8 cellular contexts compared by ENCODE assay signal in the genomic region with DNA sequence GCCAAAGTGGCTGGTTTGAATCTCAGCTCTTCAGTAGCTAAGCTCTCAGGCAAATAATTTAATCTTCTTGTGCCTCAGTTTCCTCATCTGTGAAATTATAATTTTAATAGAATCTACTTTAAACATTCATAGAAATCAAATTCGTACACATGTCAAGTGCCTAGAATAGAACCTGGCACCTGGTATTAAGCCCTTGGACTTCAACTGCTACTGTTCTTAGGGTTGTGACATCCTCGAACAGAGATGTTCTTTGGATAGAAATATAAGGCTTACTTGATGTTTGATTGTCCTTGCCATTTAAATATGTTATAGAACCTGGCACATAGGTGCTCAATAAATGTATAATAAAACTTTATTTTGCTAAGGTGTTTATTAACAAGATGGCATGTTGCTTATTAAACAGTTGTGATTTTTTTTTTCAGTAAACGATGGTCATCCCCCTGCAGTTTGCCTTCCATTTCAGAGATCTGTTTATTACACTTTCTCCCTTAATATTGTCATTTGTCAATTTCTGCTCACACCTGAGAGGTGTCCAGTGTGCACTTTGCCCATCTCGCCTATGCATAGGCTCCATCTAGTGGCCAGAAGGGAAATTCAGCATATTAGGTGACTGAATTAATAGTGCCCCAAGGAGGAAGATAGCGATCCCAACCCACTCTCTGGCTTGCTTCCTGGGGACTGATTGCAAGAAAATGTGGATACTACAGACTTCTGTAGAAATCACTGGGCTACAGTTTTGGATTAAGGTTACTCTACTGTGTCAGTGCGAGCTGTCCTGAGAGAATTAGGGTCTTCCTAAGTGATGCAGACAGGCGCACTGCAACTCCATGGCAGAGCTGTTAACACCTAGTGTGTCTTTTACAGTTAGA. TPM values are rescaled to one million over a fixed set of nuclear protein-coding genes. Genes with fewer than 3 reads are reported as not detected.
DNase-seq lines count a peak whose midpoint lies in the region; ATAC-seq, FAIRE-seq and TF ChIP-seq lines count a peak whose summit lies in the region.

No MANE protein-coding gene starts in this region.

- ATAC-seq in GM21529 (IDR thresholded peaks at IDR 0.05; ENCODE audit: unreplicated experiment) = peak; percentile 93

- H3K4ac ChIP-seq in H1 (replicated peaks; ENCODE audit: insufficient read length, low read depth, low read length) = no peak overlapping the region

- no peaks in the 10 kb centered on the region for H3K9me3 ChIP-seq in SJCRH30 (replicated peaks)
- H3K9me3 ChIP-seq in H1 (ENCODE audit: insufficient read depth in 2 of 2, low read depth in 1 of 2, low read length in 1 of 2) = no peaks in the 10 kb centered on the region
- no peaks in the 10 kb centered on the region for H3K9me3 ChIP-seq in MG63

- no peak for TF ChIP-seq POLR2A in H1 (IDR thresholded peaks at IDR 0.05; ENCODE audit: control extremely low read depth in 1 of 2, low read depth in 2 of 2, low read length in 2 of 2)

- H3K14ac ChIP-seq in H1 (ENCODE audit: insufficient read length) = no peak overlapping the region

- H4K8ac ChIP-seq in H1 (ENCODE audit: extremely low read depth, insufficient read depth, low read length) = no peak overlapping the region

- H3K4me3 ChIP-seq in SJCRH30 (no peak overlapping the region), H1 (ENCODE audit: extremely low read depth in 1 of 4, insufficient read depth in 2 of 4, low read depth in 3 of 4, low read length in 4 of 4) (no peak overlapping the region), MG63 (no peak overlapping the region)

- H2AK5ac ChIP-seq in H1 (ENCODE audit: low read depth, low read length) = no peak overlapping the region

- no peak overlapping the region for H2BK15ac ChIP-seq in H1 (ENCODE audit: low read length)

- peak; percentile 60 for FAIRE-seq in H1 (lab: Jason Lieb, UNC)

- H3K36me3 ChIP-seq in SJCRH30 = no peaks in the 10 kb centered on the region
- no peaks in the 10 kb centered on the region for H3K36me3 ChIP-seq in H1 (ENCODE audit: control insufficient read depth in 2 of 4, insufficient read depth in 4 of 4, low read length in 3 of 4)
- no peaks in the 10 kb centered on the region; the same call in 1 of the 2 replicates for H3K36me3 ChIP-seq in MG63

- no peak overlapping the region for H3K4me2 ChIP-seq in H1 (ENCODE audit: insufficient read depth in 1 of 2, low read depth in 2 of 2, low read length in 2 of 2)

- H3K18ac ChIP-seq in H1 (ENCODE audit: extremely low read depth, low read length) = no peak overlapping the region

- no peak overlapping the region for H2BK5ac ChIP-seq in H1 (ENCODE audit: low read depth, low read length)

- no peak overlapping the region for H2AFZ ChIP-seq in H1 (ENCODE audit: low read length)

- 55% methylated on average over 7 of the region's 7 CpGs; no CpG with 5 or more reads in 1 of the 2 experiments for WGBS in H1 (ENCODE audit: extremely low coverage in 1 of 2, insufficient coverage in 1 of 2, insufficient read length in 1 of 2, insufficient replicate concordance in 2 of 2, low coverage in 1 of 2, low lambda C conversion rate in 2 of 2, missing lambda C conversion rate in 1 of 2), 2 experiments

- no peak overlapping the region for H3K56ac ChIP-seq in H1 (replicated peaks; ENCODE audit: insufficient read length, low read depth, low read length)

- peak; percentile 42 to 86 (median 72) for TF ChIP-seq CTCF in H1 (IDR thresholded peaks at IDR 0.05; ENCODE audit: control extremely low read depth in 1 of 3, insufficient read depth in 1 of 3, low read depth in 1 of 3, low read length in 3 of 3)

- no peak overlapping the region for H3K27ac ChIP-seq in SJCRH30
- no peak overlapping the region for H3K27ac ChIP-seq in H1 (ENCODE audit: low read depth, low read length)

- H3K79me1 ChIP-seq in H1 (ENCODE audit: low read depth, low read length) = peaks cover 23% of the 10 kb centered on the region

- H4K20me1 ChIP-seq in H1 (replicated peaks in 1 of 2; ENCODE audit: control insufficient read depth in 1 of 2, insufficient read depth in 2 of 2, low read length in 2 of 2) = peaks cover 36 to 48% of the 10 kb centered on the region in 2 experiments

- H3K9ac ChIP-seq in H1 (replicated peaks in 1 of 4; ENCODE audit: extremely low read depth in 1 of 4, low read depth in 3 of 4, low read length in 3 of 4) = no peak overlapping the region

- TF ChIP-seq EP300 in H1 (IDR thresholded peaks at IDR 0.05; ENCODE audit: borderline replicate concordance in 1 of 2, low read depth in 2 of 2, low read length in 2 of 2) = no peak

- H3K27me3 ChIP-seq in SJCRH30 (no peaks in the 10 kb centered on the region), H1 (replicated peaks in 1 of 4; ENCODE audit: control insufficient read depth in 3 of 4, extremely low read depth in 1 of 4, insufficient read depth in 3 of 4, low read length in 3 of 4) (no peaks in the 10 kb centered on the region), MG63 (no peaks in the 10 kb centered on the region)

- H3K4me1 ChIP-seq in SJCRH30 = peaks cover 13% of the 10 kb centered on the region
- peaks cover 8 to 31% (median 24%) of the 10 kb centered on the region in 4 experiments for H3K4me1 ChIP-seq in H1 (replicated peaks in 1 of 4; ENCODE audit: control insufficient read depth in 3 of 4, insufficient read depth in 4 of 4, low read length in 3 of 4)

- TF ChIP-seq RAD21 in H1 (IDR thresholded peaks at IDR 0.05 in 1 of 2, conservative IDR thresholded peaks at IDR 0.05 in 1 of 2; ENCODE audit: low read depth in 2 of 2, low read length in 2 of 2) = peak; percentile 73 to 80

- peak; percentile 29 for DNase-seq in stimulated activated CD4-positive, alpha-beta T cell treated with anti-CD3 and anti-CD28 coated beads, Interleukin-15, amount 100 ng/mL, for 24 hours
- no peak for DNase-seq in stimulated activated CD4-positive, alpha-beta T cell treated with anti-CD3 and anti-CD28 coated beads, Interleukin-4, amount 100 ng/mL, for 1 hour
- DNase-seq in HuH-7 (ENCODE audit: low spot score) (peak; percentile 78), SJCRH30 (peak; percentile 44 to 70), H1 (ENCODE audit: low read depth in 1 of 2, low spot score in 2 of 2) (peak in 1 of 2 experiments; percentile 46), mucosa of gallbladder (ENCODE audit: low spot score) (peak; percentile 48), MG63 (no peak)

- H3K79me2 ChIP-seq in H1 (ENCODE audit: control insufficient read depth in 1 of 2, insufficient read depth in 2 of 2, low read length in 2 of 2) = peaks cover 38 to 100% of the 10 kb centered on the region in 2 experiments

- POLR2A ChIA-PET in H1 (lab: Charles Lee; ENCODE audit: partially characterized antibody) = interaction anchor here (1.4 to 2.6 kb wide), 2 partner anchors 8 to 138 kb away, joined by 3 to 16 read pairs; no protein-coding TSS in a partner anchor

- no peak overlapping the region for H3K23ac ChIP-seq in H1 (ENCODE audit: insufficient read length)

- H2BK20ac ChIP-seq in H1 (ENCODE audit: low read length) = no peak overlapping the region

- no peak overlapping the region for H2BK120ac ChIP-seq in H1 (replicated peaks; ENCODE audit: low read depth, low read length)

- no peaks in the 10 kb centered on the region for H3K23me2 ChIP-seq in H1 (ENCODE audit: low read depth, low read length)

- no peak overlapping the region for H2BK12ac ChIP-seq in H1 (ENCODE audit: low read depth, low read length)

- H4K5ac ChIP-seq in H1 (ENCODE audit: insufficient read length, low read depth, low read length) = no peak overlapping the region

- H4K91ac ChIP-seq in H1 (replicated peaks; ENCODE audit: insufficient read length, low read length) = no peak overlapping the region

- CTCF ChIA-PET in H1 (lab: Charles Lee; ENCODE audit: partially characterized antibody) = interaction anchor here (0.6 to 11.6 kb wide), 60 partner anchors 7 to 712 kb away, joined by 3 to 124 read pairs (median 5); a partner anchor contains a TSS

TF ChIP-seq in H1, 55 proteins besides CTCF, POLR2A, EP300 and RAD21:
- TF ChIP-seq JUN (IDR thresholded peaks at IDR 0.05; ENCODE audit: low read depth, low read length) = no peak
- no peak for TF ChIP-seq TAF1 (IDR thresholded peaks at IDR 0.05; ENCODE audit: low read depth, low read length)
- no peak for TF ChIP-seq GTF2F1 (IDR thresholded peaks at IDR 0.05; ENCODE audit: borderline replicate concordance, low read depth, low read length)
- no peak for TF ChIP-seq POU5F1 (IDR thresholded peaks at IDR 0.05; ENCODE audit: low read depth, low read length)
- no peak for TF ChIP-seq CBX5 (IDR thresholded peaks at IDR 0.05; ENCODE audit: low read depth, low read length)

RNA-seq across cellular contexts. Expression of a gene that starts 10.7 kb away (rescaled TPM):
- total RNA-seq in SJCRH30 (2014; rRNA removed; shearing (Covaris generic)) = 22.4 and 24.1 TPM in 2 replicates
- 106 and 109 TPM in 2 replicates for total RNA-seq in H1 (2021; fragmentation: NEBNext Ultra II Directional; extraction: Animal tissue kit (Norgen Biotek cat#: 25700))
- 32.9 and 59.5 TPM in 2 replicates for polyA plus RNA-seq in H1 (2011; rRNA removed)
- 36.8 TPM for polyA plus RNA-seq in H1 (2011; cell fraction: cytosol; rRNA removed)
- 169 TPM for polyA plus RNA-seq in H1 (2011; cell fraction: nucleus; rRNA removed)
- polyA plus RNA-seq in H1 (2012, experiment 1 of 2) = 28.6 to 37.3 TPM (median 31.8 TPM) in 4 replicates
- polyA plus RNA-seq in H1 (2012, experiment 2 of 2) = 4.8 TPM
- 66.7 TPM for polyA plus RNA-seq in H1 (2013, experiment 1 of 2)
- polyA plus RNA-seq in H1 (2013, experiment 2 of 2) = 60.3 TPM
- polyA minus RNA-seq in H1 (2011; rRNA and poly(A)+ RNA removed) = 125 and 145 TPM in 2 replicates
- polyA minus RNA-seq in H1 (2011; cell fraction: cytosol; rRNA and poly(A)+ RNA removed) = 186 TPM
- polyA minus RNA-seq in H1 (2011; cell fraction: nucleus; rRNA and poly(A)+ RNA removed) = 203 TPM
- 46.9 TPM for total RNA-seq in mucosa of gallbladder
- total RNA-seq in MG63 (2014; rRNA removed; shearing (Covaris generic); ENCODE audit: low replicate concordance) = 2.5 and 24.6 TPM in 2 replicates

Comparison
In these comparisons a context has a peak if more than half of its experiments do, and no peak if none do; other contexts are left out.
1. DNase-seq: peak in stimulated activated CD4-positive, alpha-beta T cell treated with anti-CD3 and anti-CD28 coated beads, Interleukin-15, amount 100 ng/mL, for 24 hours (single experiment), HuH-7 (single experiment), SJCRH30 (2 of 2) and mucosa of gallbladder (single experiment); none in stimulated activated CD4-positive, alpha-beta T cell treated with anti-CD3 and anti-CD28 coated beads, Interleukin-4, amount 100 ng/mL, for 1 hour (single experiment) and MG63 (single experiment).